20 cellular contexts compared by ENCODE assay signal in the genomic region with DNA sequence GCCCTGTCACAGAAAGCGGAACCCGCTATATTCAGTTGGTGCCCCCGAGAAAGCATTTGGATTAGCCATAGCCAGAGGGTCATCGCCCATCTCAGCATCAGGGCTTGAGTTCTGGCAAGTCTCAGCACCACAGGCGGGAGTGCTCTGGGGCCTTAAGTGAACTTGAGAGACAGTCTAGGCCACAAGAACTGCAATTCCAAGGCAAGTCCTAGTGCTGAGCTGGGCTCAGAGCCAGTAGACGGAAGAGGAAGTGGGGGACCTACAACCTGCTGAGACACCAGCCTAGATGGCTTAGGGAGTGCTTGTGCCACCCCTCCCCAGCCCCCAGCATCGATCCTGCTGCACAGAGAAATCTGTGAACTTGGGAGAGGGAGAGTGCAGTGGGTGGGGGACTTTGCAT.
"Had no signal": no experiment of that assay in that cellular context is flagged by ENCODE, and none has a peak within 500 bp of the region (broad histone marks: within the 10 kb centered on the region; RNA-seq: fewer than 3 reads in every experiment).

No MANE protein-coding gene starts in this region.

- H3K4me1 Mint-ChIP-seq: activated CD4-positive, alpha-beta T cell treated with anti-CD3 and anti-CD28 coated beads, Interleukin-2, amount 10 ng/mL, durations not matched to agents 24 days and 14 days; natural killer cell; stimulated activated memory B cell treated with anti-CD40 and anti-IgM and Interleukin-4, amounts not matched to agents 10 μg/mL and 1 μg/mL and 100 μg/mL, for 72 hours had no signal

- ATAC-seq: activated T-cell treated with anti-CD3 and anti-CD28 coated beads, Interleukin-2, amount 50 U/mL, for 72 hours; left lobe of liver; natural killer cell; stimulated activated memory B cell treated with anti-CD40 and anti-IgM and Interleukin-4, amounts not matched to agents 10 μg/mL and 1 μg/mL and 100 μg/mL, for 72 hours had no signal

- H3K4me1 ChIP-seq: tibial nerve had no signal

- H3K9me3 ChIP-seq: esophagus muscularis mucosa, tibial nerve had no signal

- DNase-seq: activated CD4-positive, alpha-beta T cell treated with anti-CD3 and anti-CD28 coated beads, Interleukin-2, amount 10 ng/mL, durations not matched to agents 24 days and 14 days; activated CD4-positive, CD25-positive, alpha-beta regulatory T cell; activated CD8-positive, alpha-beta memory T cell treated with anti-CD3 and anti-CD28 coated beads, Interleukin-2, amount 50 U/mL, for 48 hours; activated gamma-delta T cell; activated T-cell treated with anti-CD3 and anti-CD28 coated beads, Interleukin-2, amount 50 U/mL, for 72 hours; amniotic stem cell; central memory CD4-positive, alpha-beta T cell; effector CD4-positive, alpha-beta T cell; islet precursor cell; natural killer cell; posterior cingulate gyrus; retina; stimulated activated CD4-positive, alpha-beta T cell treated with anti-CD3 and anti-CD28 coated beads, Interleukin-2, amount 100 ng/mL, for 48 hours had no signal

- H3K27ac Mint-ChIP-seq: activated CD4-positive, alpha-beta T cell treated with anti-CD3 and anti-CD28 coated beads, Interleukin-2, amount 10 ng/mL, durations not matched to agents 24 days and 14 days; activated naive CD8-positive, alpha-beta T cell; activated T-cell treated with anti-CD3 and anti-CD28 coated beads, Interleukin-2, amount 50 U/mL, for 72 hours; natural killer cell; stimulated activated memory B cell treated with anti-CD40 and anti-IgM and Interleukin-4, amounts not matched to agents 10 μg/mL and 1 μg/mL and 100 μg/mL, for 72 hours had no signal

- H3K4me3 Mint-ChIP-seq: activated CD4-positive, alpha-beta T cell treated with anti-CD3 and anti-CD28 coated beads, Interleukin-2, amount 10 ng/mL, durations not matched to agents 24 days and 14 days; activated naive CD8-positive, alpha-beta T cell; activated T-cell treated with anti-CD3 and anti-CD28 coated beads, Interleukin-2, amount 50 U/mL, for 72 hours; natural killer cell; stimulated activated memory B cell treated with anti-CD40 and anti-IgM and Interleukin-4, amounts not matched to agents 10 μg/mL and 1 μg/mL and 100 μg/mL, for 72 hours had no signal

- H3K27me3 Mint-ChIP-seq: stimulated activated memory B cell treated with anti-CD40 and anti-IgM and Interleukin-4, amounts not matched to agents 10 μg/mL and 1 μg/mL and 100 μg/mL, for 72 hours had no signal

- H3K9me3 Mint-ChIP-seq: activated CD4-positive, alpha-beta T cell treated with anti-CD3 and anti-CD28 coated beads, Interleukin-2, amount 10 ng/mL, durations not matched to agents 24 days and 14 days; natural killer cell had no signal

- H3K4me3 ChIP-seq: coronary artery, esophagus muscularis mucosa, hepatocyte, tibial nerve had no signal

- H3K36me3 Mint-ChIP-seq: natural killer cell; stimulated activated memory B cell treated with anti-CD40 and anti-IgM and Interleukin-4, amounts not matched to agents 10 μg/mL and 1 μg/mL and 100 μg/mL, for 72 hours had no signal

- H3K36me3 ChIP-seq: esophagus muscularis mucosa, tibial nerve had no signal

- H3K27ac ChIP-seq: coronary artery, esophagus muscularis mucosa, hepatocyte, tibial nerve had no signal

- H3K27me3 ChIP-seq: esophagus muscularis mucosa, hepatocyte, tibial nerve had no signal
